ENCODE assay signal across 11 cellular contexts in genomic region chr9:129235931-129236331, GRCh38. TPM values are rescaled to one million over a fixed set of nuclear protein-coding genes. Genes with fewer than 3 reads are reported as not detected.
DNase-seq lines count a peak whose midpoint lies in the region; ATAC-seq and TF ChIP-seq lines count a peak whose summit lies in the region.
"Had no signal": no experiment of that assay in that cellular context is flagged by ENCODE, and none has a peak within 500 bp of the region (broad histone marks: within the 10 kb centered on the region; RNA-seq: fewer than 3 reads in every experiment).

No MANE protein-coding gene starts in this region.

- TF ChIP-seq CTCF in natural killer cell (IDR thresholded peaks at IDR 0.05), result no peak

- H3K4me3 Mint-ChIP-seq in natural killer cell, result peak overlapping the region; percentile 28

- no peaks in the 10 kb centered on the region for H3K27me3 Mint-ChIP-seq in natural killer cell (ENCODE audit: low read depth in 2 of 2)

- peak; percentile 21 for DNase-seq in CD1c-positive myeloid dendritic cell (ENCODE audit: extremely low spot score)
- DNase-seq in RPMI8226, result peak; percentile 92
- peak; percentile 65 to 71 for DNase-seq in activated T-cell treated with anti-CD3 and anti-CD28 coated beads, Interleukin-2, amount 50 U/mL, for 48 hours
- DNase-seq in natural killer cell, result no peak
- DNase-seq in NCI-H748 (lab: John Stamatoyannopoulos, UW; ENCODE audit: unreplicated experiment), result no peak
- no peak for DNase-seq in NCI-H526 (lab: John Stamatoyannopoulos, UW)
- no peak for DNase-seq in H4 (ENCODE audit: low spot score)
- DNase-seq: dorsolateral prefrontal cortex, islet precursor cell, NCI-H2029 had no signal

- H3K27ac Mint-ChIP-seq in natural killer cell, result peak overlapping the region in 1 of 2 donors; percentile 36

- H3K4me1 Mint-ChIP-seq in natural killer cell, result peaks cover 11 to 48% of the 10 kb centered on the region in 2 donors

- intact Hi-C loops in natural killer cell (cut with micrococcal nuclease), result no loop called here

- H3K9me3 Mint-ChIP-seq in natural killer cell, result peaks cover 4 to 8% of the 10 kb centered on the region in 2 donors

- ATAC-seq in natural killer cell (peak; percentile 52 to 76 (median 74)), HG03039 (IDR thresholded peaks at IDR 0.05; ENCODE audit: unreplicated experiment) (no peak)

- H3K36me3 Mint-ChIP-seq in natural killer cell, result no peaks in the 10 kb centered on the region

RNA-seq across cellular contexts. Expression of gene IER5L, which starts 57.9 kb away (rescaled TPM):
- total RNA-seq in natural killer cell, result 1 to 10 TPM; 1.4 to 3.9 (median 2.8) TPM
- total RNA-seq in H4 (2014; rRNA removed; shearing (Covaris generic)), result 12.9 and 24.3 TPM in 2 replicates

Comparison
In these comparisons a context has a peak if more than half of its experiments do, and no peak if none do; other contexts are left out.
1. DNase-seq: peak in CD1c-positive myeloid dendritic cell (single experiment), RPMI8226 (single experiment) and activated T-cell treated with anti-CD3 and anti-CD28 coated beads, Interleukin-2, amount 50 U/mL, for 48 hours (2 of 2); none in natural killer cell (single experiment), NCI-H748 (single experiment), NCI-H526 (0 of 2) and H4 (single experiment).